ENCODE assay signal across 17 cellular contexts in the genomic region with DNA sequence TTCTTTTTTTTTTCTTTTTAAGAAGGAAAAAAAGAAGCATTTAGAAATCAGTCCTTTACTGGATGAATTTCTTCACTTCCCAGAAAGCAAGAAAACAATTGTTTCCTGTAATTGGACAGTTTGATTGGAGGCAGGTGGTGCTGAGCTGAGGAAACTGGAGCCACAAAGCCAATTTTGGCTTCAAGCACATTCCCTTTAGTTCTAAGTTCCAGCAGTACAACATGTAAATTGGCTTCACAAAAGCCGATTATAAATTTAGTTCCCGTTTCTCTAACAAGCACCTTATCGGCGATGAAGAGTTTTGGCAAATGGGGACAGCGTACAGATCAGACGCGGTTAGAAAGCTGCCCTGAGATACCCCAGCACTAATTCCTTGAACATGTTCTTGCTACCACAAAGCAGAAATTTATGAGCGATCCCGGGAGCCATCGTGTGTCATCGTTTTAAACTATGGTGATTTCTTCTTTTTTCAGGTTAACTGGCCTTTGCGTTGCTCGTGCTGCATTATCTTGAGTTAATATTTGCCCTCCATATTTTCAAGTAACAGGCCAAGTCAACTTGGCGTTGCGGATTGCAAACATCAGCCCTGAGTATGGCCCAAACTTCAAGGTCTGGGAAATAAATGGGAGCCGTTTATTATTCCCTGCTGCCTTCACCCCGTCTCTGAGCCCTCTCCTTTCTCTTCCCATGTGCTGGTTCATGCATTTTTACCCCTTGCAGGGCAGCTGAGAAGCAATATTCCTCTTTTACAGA.
DNase-seq lines count a peak whose midpoint lies in the region; ATAC-seq, FAIRE-seq and TF ChIP-seq lines count a peak whose summit lies in the region.
"Had no signal": no experiment of that assay in that cellular context is flagged by ENCODE, and none has a peak within 500 bp of the region (broad histone marks: within the 10 kb centered on the region; RNA-seq: fewer than 3 reads in every experiment).

No MANE protein-coding gene starts in this region.

- H3K9me3 ChIP-seq in pancreas (no peaks in the 10 kb centered on the region), small intestine (ENCODE audit: control insufficient read depth, low read depth) (no peaks in the 10 kb centered on the region)

- TF ChIP-seq CTCF in C4-2B (conservative IDR thresholded peaks at IDR 0.05) = no peak
- no peak for TF ChIP-seq CTCF in pancreas (IDR thresholded peaks at IDR 0.05)

- H3K4me3 ChIP-seq in pancreas (no peak overlapping the region), small intestine (ENCODE audit: low read depth in 1 of 2, low read length in 2 of 2) (no peak overlapping the region)
- H3K4me3 ChIP-seq: cardiac muscle cell had no signal

- peak; percentile 53 for DNase-seq in NCI-H146 (lab: John Stamatoyannopoulos, UW)
- peak; percentile 19 for DNase-seq in fibroblast of gingiva (ENCODE audit: low read depth)
- DNase-seq in pancreas = peak in 2 of 6 donors; percentile 20 to 21
- no peak for DNase-seq in small intestine
- no peak for DNase-seq in AML-193 (lab: John Stamatoyannopoulos, UW)
- DNase-seq: activated CD4-positive, alpha-beta T cell treated with anti-CD3 and anti-CD28 coated beads for 1 hour; activated CD8-positive, alpha-beta memory T cell treated with anti-CD3 and anti-CD28 coated beads, Interleukin-2, amount 50 U/mL, for 48 hours; effector CD8-positive, alpha-beta T cell; foreskin keratinocyte; mammary epithelial cell; NCI-H2029 treated with DMSO at 0.1 percent for 48 hours; NCI-H526 treated with DMSO at 0.1 percent for 48 hours; stimulated activated naive CD4-positive, alpha-beta T cell treated with Interleukin-2 at 50 U/mL for 16 hours had no signal

- H3K27ac ChIP-seq in C4-2B (0 out of 2 replicates have a peak overlapping the region, but pooled peaks have one; percentile 12), pancreas (peak overlapping the region in 2 of 4 donors; percentile 36 to 67), small intestine (ENCODE audit: low read depth in 1 of 2, low read length in 1 of 2) (no peak overlapping the region)
- H3K27ac ChIP-seq: cardiac muscle cell, foreskin keratinocyte had no signal

- FAIRE-seq in pancreas (lab: Jason Lieb, UNC) (no peak), small intestine (lab: Jason Lieb, UNC) (no peak)
- FAIRE-seq: G401.6 had no signal

- WGBS in pancreas, 2 donors = 9 to 13% methylated on average over 17 of the region's 17 CpGs
- 63 to 66% (median 65%) methylated on average over 17 of the region's 17 CpGs for WGBS in small intestine, 3 donors

- no peaks in the 10 kb centered on the region for H3K36me3 ChIP-seq in pancreas
- no peaks in the 10 kb centered on the region for H3K36me3 ChIP-seq in small intestine (ENCODE audit: control insufficient read depth in 2 of 2, insufficient read depth in 2 of 2, low read length in 2 of 2)
- H3K36me3 ChIP-seq: cardiac muscle cell had no signal

- peaks cover 22 to 38% (median 34%) of the 10 kb centered on the region in 3 donors for H3K4me1 ChIP-seq in pancreas
- peaks cover 0 to 9% of the 10 kb centered on the region in 2 donors for H3K4me1 ChIP-seq in small intestine (ENCODE audit: control insufficient read depth in 2 of 2, insufficient read depth in 1 of 2, low read depth in 1 of 2, low read length in 1 of 2)
- H3K4me1 ChIP-seq: foreskin keratinocyte had no signal

- H3K27me3 ChIP-seq in pancreas (no peaks in the 10 kb centered on the region), small intestine (ENCODE audit: control insufficient read depth in 2 of 2, insufficient read depth in 2 of 2, low read length in 2 of 2) (no peaks in the 10 kb centered on the region)
- H3K27me3 ChIP-seq: cardiac muscle cell, foreskin keratinocyte had no signal

- peak; percentile 19 to 68 (median 44) for ATAC-seq in pancreas
- no peak for ATAC-seq in GM19452 (IDR thresholded peaks at IDR 0.05; ENCODE audit: unreplicated experiment)
- ATAC-seq: foreskin keratinocyte had no signal

- intact Hi-C loops in pancreas (cut with DNase I) = no loop called here

Comparison
In these comparisons a context has a peak if more than half of its experiments do, and no peak if none do; other contexts are left out.
1. DNase-seq: peak in NCI-H146 (single experiment) and fibroblast of gingiva (single experiment); none in small intestine (single experiment) and AML-193 (0 of 2).